Comparison of ENCODE assay signal across 30 cellular contexts in the genomic region with DNA sequence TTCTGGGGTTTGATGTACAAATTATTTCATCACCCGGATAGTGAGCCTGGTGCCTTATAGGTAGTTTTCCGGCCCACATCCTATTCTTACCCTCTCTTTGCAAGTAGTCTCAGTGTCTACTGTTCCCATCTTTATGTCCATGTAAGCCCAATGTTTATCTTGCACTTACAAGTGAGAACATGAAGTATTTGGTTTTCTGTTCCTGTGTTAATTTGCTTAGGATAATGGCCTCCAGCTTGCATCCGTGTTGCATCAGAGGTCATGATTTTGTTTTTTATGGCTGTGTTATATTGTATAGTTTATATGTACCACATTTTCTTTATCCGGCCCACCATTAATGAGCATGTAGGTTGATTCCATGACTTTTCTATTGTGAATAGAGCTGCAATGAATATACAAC.
"Had no signal": no experiment of that assay in that cellular context is flagged by ENCODE, and none has a peak within 500 bp of the region (broad histone marks: within the 10 kb centered on the region; RNA-seq: fewer than 3 reads in every experiment).

No MANE protein-coding gene starts in this region.

- DNase-seq: activated CD4-positive, alpha-beta T cell treated with anti-CD3 and anti-CD28 coated beads for 36 hours; activated CD4-positive, CD25-positive, alpha-beta regulatory T cell; activated CD8-positive, alpha-beta memory T cell treated with anti-CD3 and anti-CD28 coated beads, Interleukin-2, amount 10 ng/mL, durations not matched to agents 7 days and 5 days; activated CD8-positive, alpha-beta T cell treated with anti-CD3 and anti-CD28 coated beads, Interleukin-2, amount 10 ng/mL, durations not matched to agents 7 days and 5 days; activated naive CD4-positive, alpha-beta T cell; activated T-cell treated with anti-CD3 and anti-CD28 coated beads for 4 hours; activated T-cell treated with anti-CD3 and anti-CD28 coated beads, Interleukin-2, amount 50 U/mL, for 72 hours; cerebellar nuclear complex; colonic mucosa; effector memory CD4-positive, alpha-beta T cell; foreskin fibroblast; heart left ventricle; hypothalamus; immature natural killer cell; kidney; left colon; midbrain; naive thymus-derived CD8-positive, alpha-beta T cell; nucleus accumbens; psoas muscle; sigmoid colon; small intestine; stimulated activated CD4-positive, alpha-beta T cell treated with anti-CD3 and anti-CD28 coated beads, Interleukin-4, amount 100 ng/mL, for 24 hours; stomach; thyroid gland; upper lobe of right lung had no signal

- H3K36me3 ChIP-seq: cardiac muscle cell, colonic mucosa, heart left ventricle, sigmoid colon, stomach, thyroid gland, upper lobe of right lung had no signal

- FAIRE-seq: kidney, small intestine had no signal

- H3K4me3 ChIP-seq: cardiac muscle cell, colonic mucosa, heart left ventricle, psoas muscle, sigmoid colon, stomach, thyroid gland, upper lobe of right lung had no signal

- ATAC-seq: activated CD4-positive, alpha-beta T cell treated with anti-CD3 and anti-CD28 coated beads for 36 hours; activated CD8-positive, alpha-beta memory T cell treated with anti-CD3 and anti-CD28 coated beads, Interleukin-2, amount 10 ng/mL, durations not matched to agents 7 days and 5 days; activated CD8-positive, alpha-beta T cell treated with anti-CD3 and anti-CD28 coated beads, Interleukin-2, amount 10 ng/mL, durations not matched to agents 7 days and 5 days; activated naive CD4-positive, alpha-beta T cell treated with anti-CD3 and anti-CD28 coated beads, Interleukin-2, amount 50 U/mL, for 72 hours; activated T-cell treated with anti-CD3 and anti-CD28 coated beads, Interleukin-2, amount 50 U/mL, for 72 hours; heart left ventricle; left colon; naive thymus-derived CD8-positive, alpha-beta T cell; psoas muscle; stimulated activated memory B cell treated with anti-CD40 and anti-IgM and Interleukin-4, amounts not matched to agents 10 μg/mL and 1 μg/mL and 100 μg/mL, for 72 hours; upper lobe of right lung had no signal

- H3K27ac ChIP-seq: cardiac muscle cell, colonic mucosa, heart left ventricle, parathyroid adenoma, psoas muscle, sigmoid colon, stomach, thyroid gland, upper lobe of right lung had no signal

- H3K27me3 ChIP-seq: cardiac muscle cell, colonic mucosa, heart left ventricle, sigmoid colon, stomach, thyroid gland, upper lobe of right lung had no signal
